Comparison of ENCODE assay signal across 19 cellular contexts in the genomic region with DNA sequence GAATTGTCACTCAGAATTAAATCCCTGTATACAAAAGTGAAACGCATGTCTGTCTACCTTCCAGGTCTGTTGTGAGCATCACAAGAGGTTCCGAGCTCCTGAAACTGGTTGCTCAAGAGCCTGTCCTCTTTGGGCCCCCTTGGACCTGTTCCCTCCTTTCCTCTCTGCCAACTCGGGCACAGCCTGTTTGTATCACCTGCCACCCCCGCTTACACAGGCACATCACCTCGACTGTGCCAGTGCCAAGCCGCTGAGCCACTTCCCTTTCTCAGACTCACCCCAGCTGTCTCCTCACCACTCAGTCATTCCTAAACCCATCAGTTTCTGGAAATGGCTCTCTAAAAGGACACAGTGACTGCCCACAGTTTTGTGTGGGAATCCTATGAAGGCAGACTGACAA. TPM values are rescaled to one million over a fixed set of nuclear protein-coding genes. Genes with fewer than 3 reads are reported as not detected.
DNase-seq lines count a peak whose midpoint lies in the region; ATAC-seq, FAIRE-seq and TF ChIP-seq lines count a peak whose summit lies in the region.
"Had no signal": no experiment of that assay in that cellular context is flagged by ENCODE, and none has a peak within 500 bp of the region (broad histone marks: within the 10 kb centered on the region; RNA-seq: fewer than 3 reads in every experiment).

No MANE protein-coding gene starts in this region.

- CTCF ChIA-PET in activated naive CD4-positive, alpha-beta T cell treated with anti-CD3 and anti-CD28 coated beads for 36 hours (lab: Charles Lee), result interaction anchor here (1.2 to 1.3 kb wide), 2 partner anchors 69 to 84 kb away, joined by 3 read pairs; no protein-coding TSS in a partner anchor
- CTCF ChIA-PET in activated naive CD4-positive, alpha-beta T cell treated with anti-CD3 and anti-CD28 coated beads, Interleukin-2, amount 10 ng/mL, durations not matched to agents 7 days and 5 days (lab: Charles Lee), result no interaction called here
- CTCF ChIA-PET in GM12878 (lab: Yijun Ruan, JAX), result no interaction called here
- CTCF ChIA-PET in Calu3 (lab: Charles Lee), result no interaction called here

- FAIRE-seq in GM12878 (lab: Jason Lieb, UNC), result no peak
- FAIRE-seq: endothelial cell of umbilical vein had no signal

- H3K27ac ChIP-seq in Karpas-422 (ENCODE audit: low read length) (no peak overlapping the region), GM12878 (ENCODE audit: control insufficient read depth, insufficient read depth) (no peak overlapping the region)
- H3K27ac ChIP-seq: foreskin keratinocyte, right lobe of liver had no signal

- H3K9me2 ChIP-seq in Karpas-422 (replicated peaks; ENCODE audit: insufficient read depth, low read length), result no peaks in the 10 kb centered on the region

- no peaks in the 10 kb centered on the region for H3K36me3 Mint-ChIP-seq in activated naive CD4-positive, alpha-beta T cell treated with anti-CD3 and anti-CD28 coated beads for 36 hours (ENCODE audit: low read depth)
- H3K36me3 Mint-ChIP-seq in activated naive CD4-positive, alpha-beta T cell treated with anti-CD3 and anti-CD28 coated beads, Interleukin-2, amount 10 ng/mL, durations not matched to agents 7 days and 5 days, result no peaks in the 10 kb centered on the region
- H3K36me3 Mint-ChIP-seq in Calu3 (ENCODE audit: insufficient read depth, unreplicated experiment), result peaks cover 18% of the 10 kb centered on the region

- POLR2A ChIA-PET in GM12878 (lab: Charles Lee), result no interaction called here

- no peaks in the 10 kb centered on the region for H3K9me3 Mint-ChIP-seq in activated naive CD4-positive, alpha-beta T cell treated with anti-CD3 and anti-CD28 coated beads for 36 hours
- no peaks in the 10 kb centered on the region for H3K9me3 Mint-ChIP-seq in activated naive CD4-positive, alpha-beta T cell treated with anti-CD3 and anti-CD28 coated beads, Interleukin-2, amount 10 ng/mL, durations not matched to agents 7 days and 5 days
- no peaks in the 10 kb centered on the region for H3K9me3 Mint-ChIP-seq in Calu3 (ENCODE audit: low read depth, unreplicated experiment)

- no peaks in the 10 kb centered on the region; the same call in 1 of the 2 replicates for H4K20me1 ChIP-seq in Karpas-422 (ENCODE audit: insufficient read depth, low read depth, low read length)
- no peaks in the 10 kb centered on the region for H4K20me1 ChIP-seq in GM12878 (ENCODE audit: control insufficient read depth, insufficient read depth)

- peaks cover 45% of the 10 kb centered on the region for H3K27me3 Mint-ChIP-seq in activated naive CD4-positive, alpha-beta T cell treated with anti-CD3 and anti-CD28 coated beads for 36 hours (ENCODE audit: low read depth)
- peaks cover 79% of the 10 kb centered on the region for H3K27me3 Mint-ChIP-seq in activated naive CD4-positive, alpha-beta T cell treated with anti-CD3 and anti-CD28 coated beads, Interleukin-2, amount 10 ng/mL, durations not matched to agents 7 days and 5 days
- H3K27me3 Mint-ChIP-seq in Calu3 (ENCODE audit: unreplicated experiment), result peaks cover 53% of the 10 kb centered on the region

- WGBS in GM12878 (ENCODE audit: insufficient coverage, insufficient replicate concordance, low lambda C conversion rate, missing lambda C conversion rate), result 7% methylated on average over 6 of the region's 6 CpGs

- peak overlapping the region; percentile 33; the same call in 1 of the 2 replicates for H3K9ac ChIP-seq in Karpas-422 (ENCODE audit: low read length)
- no peak overlapping the region for H3K9ac ChIP-seq in GM12878 (ENCODE audit: control insufficient read depth, insufficient read depth, low read length)

- H3K27ac Mint-ChIP-seq in activated naive CD4-positive, alpha-beta T cell treated with anti-CD3 and anti-CD28 coated beads for 36 hours, result no peak overlapping the region
- no peak overlapping the region for H3K27ac Mint-ChIP-seq in activated naive CD4-positive, alpha-beta T cell treated with anti-CD3 and anti-CD28 coated beads, Interleukin-2, amount 10 ng/mL, durations not matched to agents 7 days and 5 days
- H3K27ac Mint-ChIP-seq in Calu3 (ENCODE audit: unreplicated experiment), result no peak overlapping the region

- TF ChIP-seq RAD21 in GM12878 (IDR thresholded peaks at IDR 0.05; ENCODE audit: insufficient read depth, low read depth, low read length), result no peak

- H3K4me3 ChIP-seq in Karpas-422 (ENCODE audit: low read length), result peak overlapping the region; percentile 55; the same call in 1 of the 2 replicates
- no peak overlapping the region for H3K4me3 ChIP-seq in GM12878
- H3K4me3 ChIP-seq: HAP-1, right lobe of liver had no signal

- no peak for TF ChIP-seq EP300 in GM12878 (IDR thresholded peaks at IDR 0.05; ENCODE audit: borderline replicate concordance in 1 of 2, control insufficient read depth in 1 of 2, low read depth in 2 of 2, low read length in 2 of 2)

- ATAC-seq in GM12878, result no peak
- no peak for ATAC-seq in stimulated activated naive CD8-positive, alpha-beta T cell treated with anti-CD3 and anti-CD28 coated beads, Interleukin-15, Interleukin-2, amounts not matched to agents 100 U/mL and 50 U/mL, for 24 hours
- ATAC-seq in HG02885 (IDR thresholded peaks at IDR 0.05; ENCODE audit: poor library complexity, unreplicated experiment), result no peak
- ATAC-seq in HG02852 (IDR thresholded peaks at IDR 0.05; ENCODE audit: unreplicated experiment), result no peak
- ATAC-seq: foreskin keratinocyte, left colon, right lobe of liver had no signal

- H3K79me2 ChIP-seq in Karpas-422 (ENCODE audit: low read length) (no peaks in the 10 kb centered on the region), GM12878 (ENCODE audit: control insufficient read depth, insufficient read depth, low read length) (no peaks in the 10 kb centered on the region)

- in situ Hi-C loops in GM12878 (cut with MboI), result no loop called here

- no TSS peak for BruUV-seq in GM12878 (replicated peaks; lab: Mats Ljungman, UMichigan)
- BruUV-seq in Calu3 (replicated peaks; lab: Mats Ljungman, UMichigan), result no TSS peak

- H3K4me2 ChIP-seq in Karpas-422 (ENCODE audit: low read depth, low read length, poor library complexity, severe bottlenecking), result peak overlapping the region; percentile 70
- peak overlapping the region; percentile 62 for H3K4me2 ChIP-seq in GM12878 (ENCODE audit: control insufficient read depth, insufficient read depth)

- DNase-seq in activated naive CD4-positive, alpha-beta T cell treated with anti-CD3 and anti-CD28 coated beads for 36 hours, result peak; percentile 32
- no peak for DNase-seq in activated naive CD4-positive, alpha-beta T cell treated with anti-CD3 and anti-CD28 coated beads, Interleukin-2, amount 10 ng/mL, durations not matched to agents 7 days and 5 days
- DNase-seq in Karpas-422 (no peak), GM12878 (ENCODE audit: low read depth, low spot score) (peak; percentile 26), Calu3 (no peak)
- peak; percentile 14 for DNase-seq in stimulated activated naive CD8-positive, alpha-beta T cell treated with anti-CD3 and anti-CD28 coated beads, Interleukin-15, Interleukin-2, amounts not matched to agents 100 U/mL and 50 U/mL, for 24 hours
- DNase-seq: activated naive CD4-positive, alpha-beta T cell; cortex of kidney; foreskin keratinocyte; left colon; midbrain; NCI-H1417; NCI-H2227 treated with DMSO at 0.1 percent for 48 hours; NK-92 treated with Interleukin-12 subunit alpha and Interleukin-12 subunit beta, amount 100 ng/mL, for 24 hours; right lobe of liver had no signal

- no peak for TF ChIP-seq POLR2A in GM12878 (IDR thresholded peaks at IDR 0.05; ENCODE audit: low read depth, low read length)

- H3K27me3 ChIP-seq in Karpas-422 (ENCODE audit: low read length) (no peaks in the 10 kb centered on the region), GM12878 (replicated peaks in 1 of 2; ENCODE audit: control insufficient read depth in 2 of 2, insufficient read depth in 2 of 2, low read length in 1 of 2) (peaks cover 2 to 5% of the 10 kb centered on the region in 2 experiments; a peak in 3 of 4 replicates)
- H3K27me3 ChIP-seq: right lobe of liver had no signal

- peaks cover 44% of the 10 kb centered on the region for H3K4me1 ChIP-seq in Karpas-422 (ENCODE audit: low read length)
- peaks cover 29% of the 10 kb centered on the region for H3K4me1 ChIP-seq in GM12878 (ENCODE audit: control insufficient read depth, insufficient read depth, low read length)
- H3K4me1 ChIP-seq: foreskin keratinocyte had no signal

- intact Hi-C loops in activated naive CD4-positive, alpha-beta T cell treated with anti-CD3 and anti-CD28 coated beads for 36 hours (cut with micrococcal nuclease), result loop anchor here (5.0 to 10.0 kb wide), 4 partner anchors 152 to 1118 kb away; a partner anchor contains a TSS
- intact Hi-C loops in GM12878 (cut with micrococcal nuclease; ENCODE audit: unreplicated experiment) (no loop called here), Calu3 (cut with micrococcal nuclease; ENCODE audit: unreplicated experiment) (no loop called here)

- TF ChIP-seq CTCF in GM12878 (IDR thresholded peaks at IDR 0.05 in 2 of 3, conservative IDR thresholded peaks at IDR 0.05 in 1 of 3; ENCODE audit: control insufficient read depth in 2 of 3, extremely low read depth in 1 of 3, insufficient read depth in 1 of 3, low read depth in 3 of 3, low read length in 3 of 3) (no peak), Calu3 (IDR thresholded peaks at IDR 0.05; ENCODE audit: unreplicated experiment) (no peak)

- no peaks in the 10 kb centered on the region for H3K36me3 ChIP-seq in Karpas-422 (ENCODE audit: insufficient read depth, low read length)
- no peaks in the 10 kb centered on the region for H3K36me3 ChIP-seq in GM12878 (ENCODE audit: control insufficient read depth in 2 of 2, insufficient read depth in 2 of 2, low read length in 1 of 2)
- H3K36me3 ChIP-seq: HAP-1, right lobe of liver had no signal

- H3K4me1 Mint-ChIP-seq in activated naive CD4-positive, alpha-beta T cell treated with anti-CD3 and anti-CD28 coated beads for 36 hours (ENCODE audit: low read depth), result peaks cover 29% of the 10 kb centered on the region
- peaks cover 29% of the 10 kb centered on the region for H3K4me1 Mint-ChIP-seq in activated naive CD4-positive, alpha-beta T cell treated with anti-CD3 and anti-CD28 coated beads, Interleukin-2, amount 10 ng/mL, durations not matched to agents 7 days and 5 days
- H3K4me1 Mint-ChIP-seq in Calu3 (ENCODE audit: low read depth, unreplicated experiment), result peaks cover 12% of the 10 kb centered on the region

- H2AFZ ChIP-seq in Karpas-422 (ENCODE audit: low read length), result no peak overlapping the region
- no peak overlapping the region for H2AFZ ChIP-seq in GM12878 (ENCODE audit: control insufficient read depth, low read depth, low read length)

- peak overlapping the region; percentile 9 for H3K4me3 Mint-ChIP-seq in activated naive CD4-positive, alpha-beta T cell treated with anti-CD3 and anti-CD28 coated beads for 36 hours
- H3K4me3 Mint-ChIP-seq in activated naive CD4-positive, alpha-beta T cell treated with anti-CD3 and anti-CD28 coated beads, Interleukin-2, amount 10 ng/mL, durations not matched to agents 7 days and 5 days, result no peak overlapping the region
- no peak overlapping the region for H3K4me3 Mint-ChIP-seq in Calu3 (ENCODE audit: low read depth, unreplicated experiment)

- no peaks in the 10 kb centered on the region for H3K9me3 ChIP-seq in Karpas-422 (ENCODE audit: low read length)
- H3K9me3 ChIP-seq in GM12878 (replicated peaks; ENCODE audit: control insufficient read depth, insufficient read depth, low read length), result no peaks in the 10 kb centered on the region
- H3K9me3 ChIP-seq: HAP-1, right lobe of liver had no signal

- RAD21 ChIA-PET in GM12878 (lab: Charles Lee; ENCODE audit: unreplicated experiment), result no interaction called here

- SMC1A ChIA-PET in GM12878 (lab: Charles Lee; ENCODE audit: uncharacterized antibody, unreplicated experiment), result interaction anchor here (0.6 to 0.9 kb wide), 2 partner anchors 71 to 101 kb away, joined by 3 read pairs; no protein-coding TSS in a partner anchor

RNA-seq across cellular contexts. Expression of a gene that starts 3.1 kb away (rescaled TPM):
- total RNA-seq in activated naive CD4-positive, alpha-beta T cell treated with anti-CD3 and anti-CD28 coated beads for 36 hours, result under 1 TPM; 0.41 to 0.42 TPM
- total RNA-seq in Karpas-422 (2014; rRNA removed; shearing (Covaris generic); ENCODE audit: low replicate concordance), result 0.22 and 0.58 TPM in 2 replicates
- total RNA-seq in GM12878 (2013; cell fraction: nucleolus; rRNA removed), result 0.29 and 0.44 TPM in 2 replicates
- total RNA-seq in GM12878 (2014; rRNA removed) (1.7 and 1.9 TPM in 2 replicates), GM12878 (2014; rRNA removed; fragmentation: Illumina TruSeq; extraction: Trizol) (1.7 and 1.8 TPM in 2 replicates), GM12878 (2021) (3.5 and 3.9 TPM in 2 replicates), Calu3 (2022) (0.10 and 0.17 TPM in 2 replicates)
- 2.0 TPM for polyA plus RNA-seq in GM12878 (2011; ENCODE audit: low read depth)
- polyA plus RNA-seq in GM12878 (2011; rRNA removed) (0.06 and 0.12 TPM in 2 replicates), GM12878 (2014; fragmentation: Illumina TruSeq; extraction: Trizol) (1.2 and 1.9 TPM in 2 replicates), GM12878 (2014; fragmentation: Nextera tagmentation; extraction: Ambion mirVana) (under 1 TPM; 0.43 to 0.44 TPM), GM12878 (2014; rRNA removed) (2.1 TPM in 2 replicates), GM12878 (2016; fragmentation: Nextera tagmentation; extraction: Ambion mirVana) (1 to 10 TPM; 1.7 to 2.0 TPM)
- 0.10 and 0.12 TPM in 2 replicates for polyA plus RNA-seq in GM12878 (2011; cell fraction: cytosol; rRNA removed)
- 0.21 and 0.22 TPM in 2 replicates for polyA plus RNA-seq in GM12878 (2011; cell fraction: nucleus; rRNA removed)
- 3.3 and 3.5 TPM in 2 replicates for polyA plus RNA-seq in GM12878 (2012)
- polyA minus RNA-seq in GM12878 (2011; rRNA and poly(A)+ RNA removed), result 0.46 and 0.80 TPM in 2 replicates
- 0.31 TPM in 1 of 2 replicates, not detected in the other for polyA minus RNA-seq in GM12878 (2011; cell fraction: cytosol; rRNA and poly(A)+ RNA removed)
- polyA minus RNA-seq in GM12878 (2011; cell fraction: nucleus; rRNA and poly(A)+ RNA removed), result 0.24 and 0.29 TPM in 2 replicates

Comparison
In these comparisons a context has a peak if more than half of its experiments do, and no peak if none do; other contexts are left out.
1. DNase-seq: peak in activated naive CD4-positive, alpha-beta T cell treated with anti-CD3 and anti-CD28 coated beads for 36 hours (single experiment), GM12878 (single experiment) and stimulated activated naive CD8-positive, alpha-beta T cell treated with anti-CD3 and anti-CD28 coated beads, Interleukin-15, Interleukin-2, amounts not matched to agents 100 U/mL and 50 U/mL, for 24 hours (single experiment); none in activated naive CD4-positive, alpha-beta T cell treated with anti-CD3 and anti-CD28 coated beads, Interleukin-2, amount 10 ng/mL, durations not matched to agents 7 days and 5 days (single experiment), Karpas-422 (single experiment) and Calu3 (single experiment).